ENCODE assay signal across 11 cellular contexts in genomic region chr19:19817357-19817756, GRCh38. TPM values are rescaled to one million over a fixed set of nuclear protein-coding genes. Genes with fewer than 3 reads are reported as not detected.
DNase-seq lines count a peak whose midpoint lies in the region; ATAC-seq, FAIRE-seq and TF ChIP-seq lines count a peak whose summit lies in the region.
"Had no signal": no experiment of that assay in that cellular context is flagged by ENCODE, and none has a peak within 500 bp of the region (broad histone marks: within the 10 kb centered on the region; RNA-seq: fewer than 3 reads in every experiment).

No MANE protein-coding gene starts in this region.

- no peak overlapping the region; the same call in 1 of the 2 replicates for H3K9ac ChIP-seq in OCI-LY3 (ENCODE audit: low read length)

- no peaks in the 10 kb centered on the region for H3K27me3 Mint-ChIP-seq in central memory CD8-positive, alpha-beta T cell
- H3K27me3 Mint-ChIP-seq in osteocyte (ENCODE audit: unreplicated experiment): no peaks in the 10 kb centered on the region

- H4K20me1 ChIP-seq in OCI-LY3 (ENCODE audit: insufficient read depth, low read length): no peaks in the 10 kb centered on the region

- ATAC-seq in central memory CD8-positive, alpha-beta T cell (replicated peaks; ENCODE audit: extremely low read depth, poor library complexity, severe bottlenecking): peak; percentile 9
- ATAC-seq: gastroesophageal sphincter had no signal

- peaks cover 29% of the 10 kb centered on the region for H3K36me3 ChIP-seq in OCI-LY3 (replicated peaks; ENCODE audit: low read depth, low read length)

- H3K27ac Mint-ChIP-seq in central memory CD8-positive, alpha-beta T cell (ENCODE audit: low read depth): peak overlapping the region; percentile 86
- no peak overlapping the region for H3K27ac Mint-ChIP-seq in osteocyte (ENCODE audit: unreplicated experiment)

- H3K9me3 Mint-ChIP-seq in central memory CD8-positive, alpha-beta T cell: no peaks in the 10 kb centered on the region
- peaks cover 17% of the 10 kb centered on the region for H3K9me3 Mint-ChIP-seq in osteocyte (ENCODE audit: unreplicated experiment)

- peaks cover 48% of the 10 kb centered on the region for H3K4me1 Mint-ChIP-seq in central memory CD8-positive, alpha-beta T cell
- H3K4me1 Mint-ChIP-seq in osteocyte (ENCODE audit: unreplicated experiment): peaks cover 3% of the 10 kb centered on the region

- H3K27me3 ChIP-seq in OCI-LY3 (ENCODE audit: low read depth, low read length): no peaks in the 10 kb centered on the region
- H3K27me3 ChIP-seq: gastroesophageal sphincter had no signal

- H3K9me3 ChIP-seq in OCI-LY3 (ENCODE audit: insufficient read depth, low read length): peaks cover 24% of the 10 kb centered on the region
- H3K9me3 ChIP-seq: gastroesophageal sphincter had no signal

- peaks cover 19% of the 10 kb centered on the region for H3K4me1 ChIP-seq in OCI-LY3 (ENCODE audit: low read length)

- peaks cover 44% of the 10 kb centered on the region for H3K36me3 Mint-ChIP-seq in central memory CD8-positive, alpha-beta T cell (ENCODE audit: insufficient read depth)
- H3K36me3 Mint-ChIP-seq in osteocyte (ENCODE audit: unreplicated experiment): peaks cover 44% of the 10 kb centered on the region

- H3K4me3 ChIP-seq in OCI-LY3 (ENCODE audit: low read length): no peak overlapping the region
- H3K4me3 ChIP-seq: gastroesophageal sphincter had no signal

- H3K4me2 ChIP-seq in OCI-LY3 (ENCODE audit: low read length): no peak overlapping the region

- peak overlapping the region; percentile 60 for H3K27ac ChIP-seq in OCI-LY3 (ENCODE audit: low read length)
- H3K27ac ChIP-seq: C4-2B, gastroesophageal sphincter had no signal

- FAIRE-seq in HTR-8/SVneo (lab: Jason Lieb, UNC): no peak

- peak; percentile 23 for DNase-seq in activated CD8-positive, alpha-beta memory T cell treated with anti-CD3 and anti-CD28 coated beads, Interleukin-2, amount 50 U/mL, for 1 hour (ENCODE audit: extremely low read depth)
- peak in 1 of 2 donors; percentile 25 for DNase-seq in central memory CD8-positive, alpha-beta T cell (ENCODE audit: low spot score in 2 of 2)
- DNase-seq in stimulated activated CD4-positive, alpha-beta T cell treated with anti-CD3 and anti-CD28 coated beads, Interleukin-4, amount 100 ng/mL, for 24 hours: peak; percentile 60
- DNase-seq in osteocyte (ENCODE audit: extremely low spot score, unreplicated experiment): no peak
- DNase-seq in HTR-8/SVneo (ENCODE audit: insufficient read length, low spot score): no peak
- no peak for DNase-seq in DMS 273 (lab: John Stamatoyannopoulos, UW; ENCODE audit: unreplicated experiment)
- no peak for DNase-seq in NCI-H345 treated with DMSO at 0.1 percent for 48 hours (lab: John Stamatoyannopoulos, UW; ENCODE audit: unreplicated experiment)
- DNase-seq: NCI-H1694 had no signal

- TF ChIP-seq CTCF in OCI-LY3 (IDR thresholded peaks at IDR 0.05; ENCODE audit: low read depth, low read length): no peak
- TF ChIP-seq CTCF in osteocyte (IDR thresholded peaks at IDR 0.05): no peak

- H3K4me3 Mint-ChIP-seq in central memory CD8-positive, alpha-beta T cell: peak overlapping the region; percentile 49
- no peak overlapping the region for H3K4me3 Mint-ChIP-seq in osteocyte (ENCODE audit: unreplicated experiment)

- H2AFZ ChIP-seq in OCI-LY3 (ENCODE audit: low read depth, low read length): no peak overlapping the region

- no peaks in the 10 kb centered on the region for H3K79me2 ChIP-seq in OCI-LY3 (ENCODE audit: low read length)

RNA-seq across cellular contexts. Expression of gene ZNF506, which starts 4.2 kb away (rescaled TPM):
- total RNA-seq in osteocyte: 7.8 and 10.5 TPM in 2 replicates

RNA-seq across cellular contexts. Expression of gene ZNF253, which starts 48.3 kb away (rescaled TPM):
- total RNA-seq in osteocyte: 10.6 and 12.8 TPM in 2 replicates

Comparison
In these comparisons a context has a peak if more than half of its experiments do, and no peak if none do; other contexts are left out.
1. DNase-seq: peak in activated CD8-positive, alpha-beta memory T cell treated with anti-CD3 and anti-CD28 coated beads, Interleukin-2, amount 50 U/mL, for 1 hour (single experiment) and stimulated activated CD4-positive, alpha-beta T cell treated with anti-CD3 and anti-CD28 coated beads, Interleukin-4, amount 100 ng/mL, for 24 hours (single experiment); none in osteocyte (single experiment), HTR-8/SVneo (single experiment), DMS 273 (single experiment) and NCI-H345 treated with DMSO at 0.1 percent for 48 hours (single experiment).